ENCODE assay signal across 20 cellular contexts in the genomic region with DNA sequence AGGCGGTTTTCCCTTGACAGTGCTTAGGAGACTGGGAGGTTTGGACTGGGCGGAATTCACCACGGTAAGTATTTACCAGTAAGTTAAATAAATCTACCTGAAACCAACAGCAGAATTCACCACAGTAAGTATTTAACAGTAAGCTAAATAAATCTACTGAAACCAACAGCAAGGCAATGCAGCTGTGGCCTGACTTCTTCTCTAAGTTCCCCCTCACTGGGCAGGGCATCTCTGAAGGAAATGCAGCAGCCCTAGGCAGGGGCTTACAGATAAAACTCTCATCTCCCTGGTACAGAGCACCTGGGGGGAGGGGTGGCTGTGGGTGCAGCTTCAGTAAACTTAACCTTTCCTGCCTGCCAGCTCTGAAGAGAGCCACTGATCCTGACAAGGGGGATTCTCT.
"Had no signal": no experiment of that assay in that cellular context is flagged by ENCODE, and none has a peak within 500 bp of the region (broad histone marks: within the 10 kb centered on the region; RNA-seq: fewer than 3 reads in every experiment).

No MANE protein-coding gene starts in this region.

- H3K4me3 ChIP-seq: MG63, SK-N-MC had no signal

- H3K9me3 ChIP-seq: MG63 had no signal

- H3K27ac ChIP-seq: SK-N-MC, VCaP had no signal

- H3K36me3 ChIP-seq: MG63 had no signal

- ATAC-seq: activated naive CD4-positive, alpha-beta T cell treated with anti-CD3 and anti-CD28 coated beads, Interleukin-2, amount 50 U/mL, for 72 hours; activated T-cell treated with anti-CD3 and anti-CD28 coated beads, Interleukin-2, amount 50 U/mL, for 4 hours; T-cell had no signal

- DNase-seq: activated CD4-positive, alpha-beta memory T cell treated with anti-CD3 and anti-CD28 coated beads for 36 hours; activated CD4-positive, alpha-beta T cell treated with anti-CD3 and anti-CD28 coated beads, Interleukin-2, amount 10 ng/mL, durations not matched to agents 7 days and 5 days; activated CD4-positive, CD25-positive, alpha-beta regulatory T cell; activated CD8-positive, alpha-beta memory T cell treated with anti-CD3 and anti-CD28 coated beads for 24 hours; activated effector memory CD4-positive, alpha-beta T cell treated with anti-CD3 and anti-CD28 coated beads, Interleukin-2, amount 50 U/mL, for 16 hours; activated naive CD4-positive, alpha-beta T cell treated with Interleukin-2 at 50 U/mL for 16 hours; activated T-cell treated with anti-CD3 and anti-CD28 coated beads, Interleukin-2, amount 50 U/mL, for 4 hours; amygdala; MG63; NCI-H1105 treated with DMSO at 0.1 percent for 48 hours; NCI-H1436 treated with DMSO at 0.1 percent for 48 hours; NCI-H187; NCI-H2081; NCI-H510A treated with DMSO at 0.1 percent for 48 hours; T-cell; T-helper 2 cell; T1000 had no signal

- H3K27me3 ChIP-seq: MG63 had no signal
